In the genomic region with DNA sequence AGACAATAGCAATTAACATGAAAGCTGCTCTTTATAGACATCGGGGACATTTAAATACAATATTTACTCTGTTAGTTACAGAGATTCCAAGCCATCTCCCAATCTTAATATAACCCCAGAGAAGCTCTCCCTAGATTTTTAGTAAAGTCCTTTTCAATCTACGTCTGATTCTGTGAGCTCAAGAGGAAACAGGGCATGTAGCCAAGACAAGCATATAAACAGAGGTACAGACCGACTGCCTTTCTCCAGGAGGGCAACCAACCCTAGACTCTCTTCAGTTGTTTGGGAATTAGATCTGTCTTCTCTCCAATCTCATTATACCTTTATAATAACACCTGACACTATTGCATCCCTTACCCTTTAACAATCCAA, we compare ENCODE assay signal across 11 cellular contexts. TPM values are rescaled to one million over a fixed set of nuclear protein-coding genes. Genes with fewer than 3 reads are reported as not detected.
DNase-seq lines count a peak whose midpoint lies in the region; ATAC-seq and TF ChIP-seq lines count a peak whose summit lies in the region.
"Had no signal": no experiment of that assay in that cellular context is flagged by ENCODE, and none has a peak within 500 bp of the region (broad histone marks: within the 10 kb centered on the region; RNA-seq: fewer than 3 reads in every experiment).

No MANE protein-coding gene starts in this region.

- no peak overlapping the region for H3K4me3 ChIP-seq in astrocyte of the spinal cord (ENCODE audit: low read depth, low read length)

- H3K27me3 ChIP-seq in layer of hippocampus (ENCODE audit: control insufficient read depth, insufficient read depth, low read length) = no peaks in the 10 kb centered on the region

- no peak for TF ChIP-seq CTCF in astrocyte of the spinal cord (IDR thresholded peaks at IDR 0.05; ENCODE audit: low read depth, low read length)

- in situ Hi-C loops in astrocyte of the spinal cord (cut with HindIII; ENCODE audit: low sequenced_read_pairs) = no loop called here

- H3K27ac ChIP-seq in layer of hippocampus (ENCODE audit: low read depth, low read length) (peak overlapping the region; percentile 48), substantia nigra (ENCODE audit: low read depth, low read length, poor library complexity, severe bottlenecking) (peak overlapping the region; percentile 17)

- no peak for ATAC-seq in HG03108 (IDR thresholded peaks at IDR 0.05; ENCODE audit: unreplicated experiment)

- peak; percentile 42 for DNase-seq in NCI-H1105 (lab: John Stamatoyannopoulos, UW)
- DNase-seq in astrocyte of the spinal cord (ENCODE audit: low read depth, low spot score) = peak; percentile 77
- no peak for DNase-seq in substantia nigra (lab: John Stamatoyannopoulos, UW)
- DNase-seq in stimulated activated CD4-positive, alpha-beta T cell treated with anti-CD3 and anti-CD28 coated beads, Interleukin-1b, Interleukin-23, amount 100 ng/mL, for 48 hours = no peak
- DNase-seq in occipital lobe (lab: John Stamatoyannopoulos, UW) = no peak
- DNase-seq: activated CD4-positive, alpha-beta T cell treated with anti-CD3 and anti-CD28 coated beads, Interleukin-2, amount 10 ng/mL, durations not matched to agents 7 days and 5 days; activated naive CD8-positive, alpha-beta T cell treated with anti-CD3 and anti-CD28 coated beads, Interleukin-2, amount 10 ng/mL, durations not matched to agents 7 days and 5 days; EL; foreskin melanocyte had no signal

RNA-seq across cellular contexts. Expression of gene TMTC1, which starts 57.4 kb away (rescaled TPM):
- 40.4 TPM for total RNA-seq in occipital lobe
- total RNA-seq: activated CD4-positive, alpha-beta T cell treated with anti-CD3 and anti-CD28 coated beads, Interleukin-2, amount 10 ng/mL, durations not matched to agents 7 days and 5 days; activated naive CD8-positive, alpha-beta T cell treated with anti-CD3 and anti-CD28 coated beads, Interleukin-2, amount 10 ng/mL, durations not matched to agents 7 days and 5 days had no signal

Comparison
In these comparisons a context has a peak if more than half of its experiments do, and no peak if none do; other contexts are left out.
1. DNase-seq: peak in NCI-H1105 (single experiment) and astrocyte of the spinal cord (single experiment); none in substantia nigra (0 of 49), stimulated activated CD4-positive, alpha-beta T cell treated with anti-CD3 and anti-CD28 coated beads, Interleukin-1b, Interleukin-23, amount 100 ng/mL, for 48 hours (single experiment) and occipital lobe (single experiment).